ENCODE assay signal across 22 cellular contexts in genomic region chr2:235204923-235205322, GRCh38.
DNase-seq lines count a peak whose midpoint lies in the region; ATAC-seq and TF ChIP-seq lines count a peak whose summit lies in the region.
"Had no signal": no experiment of that assay in that cellular context is flagged by ENCODE, and none has a peak within 500 bp of the region (broad histone marks: within the 10 kb centered on the region; RNA-seq: fewer than 3 reads in every experiment).

No MANE protein-coding gene starts in this region.

- TF ChIP-seq CTCF in AG10803 (conservative IDR thresholded peaks at IDR 0.05; ENCODE audit: low read length) = no peak
- no peak for TF ChIP-seq CTCF in fibroblast of villous mesenchyme (IDR thresholded peaks at IDR 0.05; ENCODE audit: insufficient read depth, low read depth, low read length)
- no peak for TF ChIP-seq CTCF in osteoblast (IDR thresholded peaks at IDR 0.05; ENCODE audit: extremely low read depth, low read depth, low read length)

- DNase-seq in AG10803 (ENCODE audit: low read depth) (peak; percentile 37), M059J (ENCODE audit: low read depth) (peak; percentile 21), fibroblast of villous mesenchyme (ENCODE audit: low read depth) (peak; percentile 43), osteoblast (ENCODE audit: insufficient read length, low spot score, missing footprints) (peak; percentile 84), amygdala (lab: John Stamatoyannopoulos, UW) (no peak)
- no peak for DNase-seq in activated T-cell treated with anti-CD3 and anti-CD28 coated beads, Interleukin-2, amount 50 U/mL, for 1 hour
- DNase-seq: 8988T; CD4-positive, alpha-beta memory T cell; DMS53; HCEC 1CT; Kasumi-1; NCI-H187; NCI-H2107; NCI-H510A; NCI-H748 treated with DMSO at 0.1 percent for 48 hours; NK-92 treated with Interleukin-12 subunit alpha and Interleukin-12 subunit beta, amount 100 ng/mL, for 24 hours; Peyer's patch had no signal

- peaks cover 6% of the 10 kb centered on the region for H3K27me3 ChIP-seq in osteoblast (ENCODE audit: insufficient read depth, low read length)
- H3K27me3 ChIP-seq: BLaER1, Peyer's patch had no signal

- no peaks in the 10 kb centered on the region for H3K4me1 ChIP-seq in osteoblast (ENCODE audit: insufficient read depth, low read length)
- H3K4me1 ChIP-seq: Peyer's patch had no signal

- H2AFZ ChIP-seq in osteoblast (ENCODE audit: low read length) = no peak overlapping the region
- H2AFZ ChIP-seq: GM23338 had no signal

- no peak for ATAC-seq in HG03159 (IDR thresholded peaks at IDR 0.05; ENCODE audit: unreplicated experiment)
- no peak for ATAC-seq in HG02852 (IDR thresholded peaks at IDR 0.05; ENCODE audit: unreplicated experiment)
- ATAC-seq: GM23338, Right ventricle myocardium inferior had no signal

- H4K20me1 ChIP-seq in osteoblast (ENCODE audit: insufficient read depth, low read length) = no peaks in the 10 kb centered on the region
- H4K20me1 ChIP-seq: BLaER1 had no signal

- H3K4me3 ChIP-seq in AG10803 (ENCODE audit: low read length) (no peak overlapping the region), fibroblast of villous mesenchyme (ENCODE audit: low read depth, low read length) (no peak overlapping the region), osteoblast (ENCODE audit: insufficient read depth, low read length) (no peak overlapping the region)
- H3K4me3 ChIP-seq: BLaER1, GM23338, Peyer's patch had no signal

- H3K4me2 ChIP-seq in osteoblast (ENCODE audit: insufficient read depth, low read length) = no peak overlapping the region
- H3K4me2 ChIP-seq: BLaER1, GM23338 had no signal

- H3K27ac ChIP-seq in osteoblast (ENCODE audit: low read depth, low read length) = no peak overlapping the region
- H3K27ac ChIP-seq: BLaER1, Peyer's patch had no signal

- no peaks in the 10 kb centered on the region for H3K36me3 ChIP-seq in osteoblast (ENCODE audit: insufficient read depth, low read length)
- H3K36me3 ChIP-seq: BLaER1, Peyer's patch had no signal

- H3K9me3 ChIP-seq in osteoblast (ENCODE audit: low read depth, low read length) = no peaks in the 10 kb centered on the region
- H3K9me3 ChIP-seq: Peyer's patch had no signal

- H3K79me2 ChIP-seq in osteoblast (ENCODE audit: insufficient read depth, low read length) = no peaks in the 10 kb centered on the region

Comparison
In these comparisons a context has a peak if more than half of its experiments do, and no peak if none do; other contexts are left out.
1. DNase-seq: peak in AG10803 (single experiment), M059J (single experiment), fibroblast of villous mesenchyme (single experiment) and osteoblast (single experiment); none in activated T-cell treated with anti-CD3 and anti-CD28 coated beads, Interleukin-2, amount 50 U/mL, for 1 hour (single experiment) and amygdala (0 of 56).